8 cellular contexts compared by ENCODE assay signal in genomic region chr16:380837-381787, GRCh38. TPM values are rescaled to one million over a fixed set of nuclear protein-coding genes. Genes with fewer than 3 reads are reported as not detected.
A peak's percentile ranks its signal among the peaks of the same experiment; 100 is the strongest.
DNase-seq lines count a peak whose midpoint lies in the region; ATAC-seq and TF ChIP-seq lines count a peak whose summit lies in the region.

No MANE protein-coding gene starts in this region.

- no peak overlapping the region for H3K27ac Mint-ChIP-seq in activated CD4-positive, alpha-beta T cell treated with anti-CD3 and anti-CD28 coated beads for 36 hours

- intact Hi-C loops in activated CD4-positive, alpha-beta T cell treated with anti-CD3 and anti-CD28 coated beads for 36 hours (cut with DNase I, micrococcal nuclease), result loop anchor here in 1 of 2 experiments (1.0 to 5.0 kb wide), 5 partner anchors 11 to 256 kb away; partner anchors contain the start of genes METTL26, MRPL28 and NPRL3

- H3K79me2 ChIP-seq in fibroblast of lung (ENCODE audit: control insufficient read depth, insufficient read depth, low read length), result peaks cover 14% of the 10 kb centered on the region

- no peaks in the 10 kb centered on the region for H3K27me3 ChIP-seq in fibroblast of lung (ENCODE audit: control insufficient read depth, insufficient read depth, low read length)

- H3K4me1 ChIP-seq in fibroblast of lung (ENCODE audit: control insufficient read depth, extremely low read depth, insufficient read depth, low read length), result no peaks in the 10 kb centered on the region

- H3K36me3 ChIP-seq in fibroblast of lung (ENCODE audit: control insufficient read depth, insufficient read depth, low read length), result peaks cover 6% of the 10 kb centered on the region

- H3K4me3 Mint-ChIP-seq in activated CD4-positive, alpha-beta T cell treated with anti-CD3 and anti-CD28 coated beads for 36 hours, result peak overlapping the region; percentile 69

- CTCF ChIA-PET in activated CD4-positive, alpha-beta T cell treated with anti-CD3 and anti-CD28 coated beads for 36 hours (lab: Charles Lee), result interaction anchor here (0.6 to 0.7 kb wide), 2 partner anchors 11 to 1048 kb away, joined by 3 to 6 read pairs; partner anchors contain the start of gene MRPL28

- POLR2A ChIA-PET in activated CD4-positive, alpha-beta T cell treated with anti-CD3 and anti-CD28 coated beads for 36 hours (lab: Charles Lee), result interaction anchor here (1.2 kb wide), 1 partner anchor 146 kb away, joined by 3 read pairs; the partner anchor contains the start of gene FAM234A

- DNase-seq in activated CD4-positive, alpha-beta T cell treated with anti-CD3 and anti-CD28 coated beads for 36 hours, result peak; percentile 53
- DNase-seq in activated CD4-positive, alpha-beta T cell treated with anti-CD3 and anti-CD28 coated beads for 48 hours, result no peak
- DNase-seq in UCSD-AML1 (lab: John Stamatoyannopoulos, UW; ENCODE audit: unreplicated experiment) (peak; percentile 28), fibroblast of lung (ENCODE audit: low read depth in 2 of 2) (no peak), omental fat pad (ENCODE audit: low spot score) (no peak), EL (no peak), germinal center (ENCODE audit: low spot score) (no peak)

- H3K4me3 ChIP-seq in fibroblast of lung (replicated peaks in 1 of 4; ENCODE audit: control extremely low read depth in 1 of 4, insufficient read depth in 1 of 4, low read depth in 3 of 4, low read length in 4 of 4), result peak overlapping the region; percentile 64 to 92 (median 75)

- H3K36me3 Mint-ChIP-seq in activated CD4-positive, alpha-beta T cell treated with anti-CD3 and anti-CD28 coated beads for 36 hours (ENCODE audit: low read depth), result no peaks in the 10 kb centered on the region

- peaks cover 24% of the 10 kb centered on the region for H3K4me1 Mint-ChIP-seq in activated CD4-positive, alpha-beta T cell treated with anti-CD3 and anti-CD28 coated beads for 36 hours

- peak overlapping the region; percentile 70 for H3K9ac ChIP-seq in fibroblast of lung (ENCODE audit: insufficient read depth, low read length)

- H3K4me2 ChIP-seq in fibroblast of lung (ENCODE audit: extremely low read depth, insufficient read depth, low read length), result peak overlapping the region; percentile 87

- H3K27me3 Mint-ChIP-seq in activated CD4-positive, alpha-beta T cell treated with anti-CD3 and anti-CD28 coated beads for 36 hours, result no peaks in the 10 kb centered on the region

- no peaks in the 10 kb centered on the region for H4K20me1 ChIP-seq in fibroblast of lung (ENCODE audit: control insufficient read depth, extremely low read depth, insufficient read depth, low read length)

- ATAC-seq in activated CD4-positive, alpha-beta T cell treated with anti-CD3 and anti-CD28 coated beads for 36 hours, result peak; percentile 25
- ATAC-seq in HG02981 (IDR thresholded peaks at IDR 0.05; ENCODE audit: unreplicated experiment) (peak; percentile 14), omental fat pad (ENCODE audit: low FRiP score) (peak; percentile 48)

- H3K27ac ChIP-seq in fibroblast of lung (ENCODE audit: insufficient read depth, low read length), result peak overlapping the region; percentile 28

- no peak for TF ChIP-seq CTCF in fibroblast of lung (conservative IDR thresholded peaks at IDR 0.05 in 1 of 2, IDR thresholded peaks at IDR 0.05 in 1 of 2; ENCODE audit: low read depth in 1 of 2, low read length in 2 of 2)
- no peak for TF ChIP-seq CTCF in omental fat pad (IDR thresholded peaks at IDR 0.05)

- H3K9me3 Mint-ChIP-seq in activated CD4-positive, alpha-beta T cell treated with anti-CD3 and anti-CD28 coated beads for 36 hours (ENCODE audit: low read depth), result no peaks in the 10 kb centered on the region

- no peak overlapping the region for H2AFZ ChIP-seq in fibroblast of lung (ENCODE audit: low read length)

- no peaks in the 10 kb centered on the region for H3K9me3 ChIP-seq in fibroblast of lung (ENCODE audit: control insufficient read depth, insufficient read depth, low read depth, low read length)

RNA-seq across cellular contexts. Expression of gene PGAP6, which starts 0.7 kb away (rescaled TPM):
- total RNA-seq in activated CD4-positive, alpha-beta T cell treated with anti-CD3 and anti-CD28 coated beads for 36 hours, result 10 to 100 TPM; 22.9 to 40.8 TPM
- total RNA-seq in fibroblast of lung (48.8 and 82.7 TPM in 2 replicates), omental fat pad (10 to 100 TPM; 27.3 to 41.1 (median 39.0) TPM)
- 46.2 and 73.2 TPM in 2 replicates for polyA plus RNA-seq in fibroblast of lung
- 63.8 and 83.4 TPM in 2 replicates for polyA plus RNA-seq in fibroblast of lung (2012)
- polyA minus RNA-seq in fibroblast of lung (ENCODE audit: low replicate concordance), result 132 and 193 TPM in 2 replicates

RNA-seq across cellular contexts. Expression of gene MRPL28, which starts 10.8 kb away (rescaled TPM):
- 10 to 100 TPM; 90.2 to 94.4 TPM for total RNA-seq in activated CD4-positive, alpha-beta T cell treated with anti-CD3 and anti-CD28 coated beads for 36 hours
- total RNA-seq in fibroblast of lung, result 53.7 and 65.2 TPM in 2 replicates
- 86.5 and 133 TPM in 2 replicates for polyA plus RNA-seq in fibroblast of lung
- polyA plus RNA-seq in fibroblast of lung (2012), result 108 and 151 TPM in 2 replicates
- polyA minus RNA-seq in fibroblast of lung (ENCODE audit: low replicate concordance), result 84.8 and 123 TPM in 2 replicates
- 10 to 100 TPM; 53.3 to 58.2 (median 53.9) TPM for total RNA-seq in omental fat pad

RNA-seq across cellular contexts. Expression of gene NME4, which starts 15.9 kb away (rescaled TPM):
- total RNA-seq in activated CD4-positive, alpha-beta T cell treated with anti-CD3 and anti-CD28 coated beads for 36 hours, result 10 to 100 TPM; 55.9 to 72.1 TPM
- total RNA-seq in fibroblast of lung (51.9 and 71.7 TPM in 2 replicates), omental fat pad (100 to 1,000 TPM in 1 of 4 donors, 10 to 100 TPM in 3; 49.5 to 115 (median 79.3) TPM)
- polyA plus RNA-seq in fibroblast of lung, result 114 and 121 TPM in 2 replicates
- polyA plus RNA-seq in fibroblast of lung (2012), result 234 and 273 TPM in 2 replicates
- 62.2 and 122 TPM in 2 replicates for polyA minus RNA-seq in fibroblast of lung (ENCODE audit: low replicate concordance)

RNA-seq across cellular contexts. Expression of gene DECR2, which starts 20.6 kb away (rescaled TPM):
- total RNA-seq in activated CD4-positive, alpha-beta T cell treated with anti-CD3 and anti-CD28 coated beads for 36 hours, result 10 to 100 TPM; 11.5 to 13.0 TPM
- total RNA-seq in fibroblast of lung (6.4 and 12.1 TPM in 2 replicates), omental fat pad (10 to 100 TPM; 16.5 to 30.9 (median 21.4) TPM)
- 10.8 and 12.0 TPM in 2 replicates for polyA plus RNA-seq in fibroblast of lung
- 19.1 and 20.9 TPM in 2 replicates for polyA plus RNA-seq in fibroblast of lung (2012)
- polyA minus RNA-seq in fibroblast of lung (ENCODE audit: low replicate concordance), result 9.7 and 25.1 TPM in 2 replicates

RNA-seq across cellular contexts. Expression of gene AXIN1, which starts 28.6 kb away (rescaled TPM):
- total RNA-seq in activated CD4-positive, alpha-beta T cell treated with anti-CD3 and anti-CD28 coated beads for 36 hours, result 10 to 100 TPM; 20.0 to 23.8 TPM
- total RNA-seq in fibroblast of lung (18.2 and 18.7 TPM in 2 replicates), omental fat pad (10 to 100 TPM; 17.0 to 36.6 (median 20.9) TPM)
- polyA plus RNA-seq in fibroblast of lung, result 5.1 and 7.2 TPM in 2 replicates
- polyA plus RNA-seq in fibroblast of lung (2012), result 8.3 and 10.7 TPM in 2 replicates
- polyA minus RNA-seq in fibroblast of lung (ENCODE audit: low replicate concordance), result 6.5 and 7.4 TPM in 2 replicates

Comparison
In these comparisons a context has a peak if more than half of its experiments do, and no peak if none do; other contexts are left out.
1. DNase-seq: peak in activated CD4-positive, alpha-beta T cell treated with anti-CD3 and anti-CD28 coated beads for 36 hours (single experiment) and UCSD-AML1 (single experiment); none in activated CD4-positive, alpha-beta T cell treated with anti-CD3 and anti-CD28 coated beads for 48 hours (single experiment), fibroblast of lung (0 of 2), omental fat pad (single experiment), EL (single experiment) and germinal center (single experiment).
2. Peak in every context shown above with its lines, with median percentiles within 50 percentile points of each other: ATAC-seq.